8 cellular contexts compared by ENCODE assay signal in the genomic region with DNA sequence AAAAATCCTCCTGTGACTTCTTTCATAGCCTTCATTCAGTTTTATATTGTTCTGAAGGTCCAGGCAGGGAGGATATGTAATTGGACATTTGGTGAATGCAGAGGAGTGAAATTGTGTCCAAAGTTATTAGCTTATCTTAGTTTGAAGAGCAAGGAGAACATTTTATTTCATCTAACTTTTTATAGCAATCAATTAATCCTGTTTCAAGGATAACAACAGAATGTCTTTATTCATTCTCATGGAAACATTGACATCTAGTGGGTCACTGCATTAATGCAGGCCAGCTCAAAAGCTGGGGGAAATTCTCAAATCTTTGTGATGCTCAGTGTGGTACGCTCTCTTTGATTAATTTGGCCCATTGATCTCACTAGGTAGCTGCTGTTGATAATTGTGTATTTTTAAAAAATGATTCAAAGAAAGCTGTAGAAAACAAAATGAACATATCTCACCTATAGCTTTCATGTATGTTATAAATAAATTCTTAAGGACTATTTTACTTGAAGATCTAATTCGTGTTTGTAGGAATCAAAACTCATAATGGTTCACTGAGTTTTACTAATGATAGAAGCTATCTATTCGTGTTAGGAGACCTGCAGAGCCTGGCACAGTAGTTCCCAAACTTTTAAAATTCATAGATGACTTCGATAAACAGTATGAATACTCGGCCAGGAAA.
DNase-seq lines count a peak whose midpoint lies in the region; ATAC-seq and TF ChIP-seq lines count a peak whose summit lies in the region.

No MANE protein-coding gene starts in this region.

- DNase-seq in stimulated activated CD4-positive, alpha-beta T cell treated with anti-CD3 and anti-CD28 coated beads, Interleukin-2, amount 100 ng/mL, for 48 hours: peak; percentile 9 to 11
- no peak for DNase-seq in stimulated activated CD4-positive, alpha-beta T cell treated with anti-CD3 and anti-CD28 coated beads, Interleukin-1b, Interleukin-23, amount 100 ng/mL, for 48 hours
- DNase-seq in NCI-H526 treated with DMSO at 0.1 percent for 48 hours (lab: John Stamatoyannopoulos, UW) (peak; percentile 7), cardiac fibroblast (ENCODE audit: low read depth in 2 of 2) (peak; percentile 65 to 71), left colon (peak in 1 of 2 donors; percentile 6), type B pancreatic cell (ENCODE audit: extremely low spot score, unreplicated experiment) (no peak), UCSD-AML1 (lab: John Stamatoyannopoulos, UW; ENCODE audit: unreplicated experiment) (no peak)

- intact Hi-C loops in left colon (cut with DNase I, micrococcal nuclease): loop anchor here in 1 of 2 donors (10.0 kb wide), 1 partner anchor 1011 kb away; no protein-coding TSS in a partner anchor

- peaks cover 21% of the 10 kb centered on the region for H3K4me1 Mint-ChIP-seq in type B pancreatic cell (ENCODE audit: unreplicated experiment)

- H3K4me3 ChIP-seq in cardiac fibroblast (replicated peaks in 1 of 2; ENCODE audit: low read depth in 2 of 2, low read length in 2 of 2): no peak overlapping the region

- no peaks in the 10 kb centered on the region for H3K9me3 Mint-ChIP-seq in type B pancreatic cell

- no peak overlapping the region for H3K4me3 Mint-ChIP-seq in type B pancreatic cell

- H3K36me3 Mint-ChIP-seq in type B pancreatic cell: no peaks in the 10 kb centered on the region

- TF ChIP-seq CTCF in cardiac fibroblast (IDR thresholded peaks at IDR 0.05; ENCODE audit: low read depth, low read length): peak; percentile 76
- peak; percentile 95 for TF ChIP-seq CTCF in type B pancreatic cell (conservative IDR thresholded peaks at IDR 0.05)

- peak; percentile 51 for ATAC-seq in HG03103 (IDR thresholded peaks at IDR 0.05; ENCODE audit: low read depth, unreplicated experiment)
- ATAC-seq in left colon: peak; percentile 66

- no peak overlapping the region for H3K27ac Mint-ChIP-seq in type B pancreatic cell

- no peaks in the 10 kb centered on the region for H3K27me3 Mint-ChIP-seq in type B pancreatic cell

Comparison
In these comparisons a context has a peak if more than half of its experiments do, and no peak if none do; other contexts are left out.
1. DNase-seq: peak in stimulated activated CD4-positive, alpha-beta T cell treated with anti-CD3 and anti-CD28 coated beads, Interleukin-2, amount 100 ng/mL, for 48 hours (2 of 2), NCI-H526 treated with DMSO at 0.1 percent for 48 hours (single experiment) and cardiac fibroblast (2 of 2); none in stimulated activated CD4-positive, alpha-beta T cell treated with anti-CD3 and anti-CD28 coated beads, Interleukin-1b, Interleukin-23, amount 100 ng/mL, for 48 hours (single experiment), type B pancreatic cell (single experiment) and UCSD-AML1 (single experiment).